ENCODE assay signal across 1 cellular context in the genomic region with DNA sequence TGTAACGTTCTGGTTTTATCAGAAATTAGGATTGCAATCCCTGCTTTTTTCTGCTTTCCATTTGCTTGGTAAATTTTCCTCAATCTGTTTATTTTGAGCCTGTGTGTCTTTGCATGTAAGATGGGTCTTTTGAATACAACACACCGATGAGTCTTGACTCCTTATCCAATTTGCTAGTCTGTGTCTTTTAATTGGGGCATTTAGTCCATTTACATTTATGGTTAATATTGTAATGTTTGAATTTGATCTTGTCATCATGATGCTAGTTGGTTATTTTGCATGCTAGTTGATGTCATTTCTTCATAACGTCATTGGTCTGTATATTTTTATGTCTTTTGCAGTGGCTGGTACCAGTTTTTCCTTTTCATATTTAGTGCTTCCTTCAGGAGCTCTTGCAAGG. TPM values are rescaled to one million over a fixed set of nuclear protein-coding genes. Genes with fewer than 3 reads are reported as not detected.
"Had no signal": no experiment of that assay in that cellular context is flagged by ENCODE, and none has a peak within 500 bp of the region (broad histone marks: within the 10 kb centered on the region; RNA-seq: fewer than 3 reads in every experiment).

No MANE protein-coding gene starts in this region.

RNA-seq across cellular contexts. Expression of a gene that starts 34.5 kb away (rescaled TPM):
- total RNA-seq: G401 had no signal
